Comparison of ENCODE assay signal across 8 cellular contexts in genomic region chr5:42811591-42812392, GRCh38. TPM values are rescaled to one million over a fixed set of nuclear protein-coding genes. Genes with fewer than 3 reads are reported as not detected.
A peak's percentile ranks its signal among the peaks of the same experiment; 100 is the strongest.
DNase-seq lines count a peak whose midpoint lies in the region; ATAC-seq and TF ChIP-seq lines count a peak whose summit lies in the region.

Gene SELENOP, minus strand, starts transcription at chr5:42811892. Its CDS starts 3,539 bp downstream, at chr5:42808353.

- peak within 1 kb of the TSS; percentile 79 for H3K4me3 Mint-ChIP-seq in dendritic cell treated with granulocyte-macrophage colony-stimulating factor and Interleukin-4, amounts not matched to agents 40 ng/mL and 50 ng/mL, for 4 days
- no peak within 1 kb of the TSS for H3K4me3 Mint-ChIP-seq in activated CD4-positive, alpha-beta T cell treated with anti-CD3 and anti-CD28 coated beads, Interleukin-2, amount 10 ng/mL, durations not matched to agents 7 days and 5 days

- 17 to 20% methylated on average over 6 of the region's 6 CpGs for WGBS in testis, 2 donors

- no peaks in the 10 kb centered on the region for H3K9me3 Mint-ChIP-seq in dendritic cell treated with granulocyte-macrophage colony-stimulating factor and Interleukin-4, amounts not matched to agents 40 ng/mL and 50 ng/mL, for 4 days
- no peaks in the 10 kb centered on the region for H3K9me3 Mint-ChIP-seq in activated CD4-positive, alpha-beta T cell treated with anti-CD3 and anti-CD28 coated beads, Interleukin-2, amount 10 ng/mL, durations not matched to agents 7 days and 5 days

- peaks cover 19% of the 10 kb centered on the region for H3K36me3 Mint-ChIP-seq in dendritic cell treated with granulocyte-macrophage colony-stimulating factor and Interleukin-4, amounts not matched to agents 40 ng/mL and 50 ng/mL, for 4 days (ENCODE audit: low read depth)
- H3K36me3 Mint-ChIP-seq in activated CD4-positive, alpha-beta T cell treated with anti-CD3 and anti-CD28 coated beads, Interleukin-2, amount 10 ng/mL, durations not matched to agents 7 days and 5 days (ENCODE audit: low read depth) = no peaks in the 10 kb centered on the region

- H3K27ac ChIP-seq in testis = peak within 1 kb of the TSS; percentile 67 to 84

- TF ChIP-seq CTCF in BJ (IDR thresholded peaks at IDR 0.05; ENCODE audit: insufficient read depth, low read depth, low read length) = no peak
- TF ChIP-seq CTCF in testis (IDR thresholded peaks at IDR 0.05) = no peak

- peak; percentile 79 for ATAC-seq in left lobe of liver

- no peaks in the 10 kb centered on the region for H3K9me3 ChIP-seq in testis

- peaks cover 4% of the 10 kb centered on the region for H3K4me1 ChIP-seq in testis

- no peaks in the 10 kb centered on the region for H3K27me3 Mint-ChIP-seq in dendritic cell treated with granulocyte-macrophage colony-stimulating factor and Interleukin-4, amounts not matched to agents 40 ng/mL and 50 ng/mL, for 4 days
- no peaks in the 10 kb centered on the region for H3K27me3 Mint-ChIP-seq in activated CD4-positive, alpha-beta T cell treated with anti-CD3 and anti-CD28 coated beads, Interleukin-2, amount 10 ng/mL, durations not matched to agents 7 days and 5 days

- H3K4me3 ChIP-seq in BJ (ENCODE audit: low read depth, low read length) = peak within 1 kb of the TSS; percentile 1; the same call in 1 of the 2 replicates
- H3K4me3 ChIP-seq in testis = peak within 1 kb of the TSS; percentile 49 to 62

- POLR2A ChIA-PET in BJ (lab: Charles Lee) = no interaction called here
- POLR2A ChIA-PET in activated CD4-positive, alpha-beta T cell treated with anti-CD3 and anti-CD28 coated beads, Interleukin-2, amount 10 ng/mL, durations not matched to agents 7 days and 5 days (lab: Charles Lee) = no interaction called here

- intact Hi-C loops in dendritic cell treated with granulocyte-macrophage colony-stimulating factor and Interleukin-4, amounts not matched to agents 40 ng/mL and 50 ng/mL, for 4 days (cut with micrococcal nuclease) = loop anchor here (2.0 kb wide), 1 partner anchor 71 kb away; no protein-coding TSS in a partner anchor
- intact Hi-C loops in testis (cut with DNase I; ENCODE audit: low total_unique reads) = no loop called here

- peak; percentile 36 for TF ChIP-seq POLR2A in testis (IDR thresholded peaks at IDR 0.05)

- peak within 1 kb of the TSS; percentile 78 for H3K27ac Mint-ChIP-seq in dendritic cell treated with granulocyte-macrophage colony-stimulating factor and Interleukin-4, amounts not matched to agents 40 ng/mL and 50 ng/mL, for 4 days
- H3K27ac Mint-ChIP-seq in activated CD4-positive, alpha-beta T cell treated with anti-CD3 and anti-CD28 coated beads, Interleukin-2, amount 10 ng/mL, durations not matched to agents 7 days and 5 days = no peak within 1 kb of the TSS

- peak; percentile 2 for DNase-seq in BJ (ENCODE audit: low read depth)
- peak; percentile 83 for DNase-seq in NCI-H2029 (lab: John Stamatoyannopoulos, UW)
- DNase-seq in left lobe of liver (ENCODE audit: low spot score) = peak; percentile 80
- peak; percentile 67 for DNase-seq in testis
- no peak for DNase-seq in activated T-cell treated with anti-CD3 and anti-CD28 coated beads, Interleukin-2, amount 50 U/mL, for 1 hour
- no peak for DNase-seq in activated CD4-positive, alpha-beta T cell treated with anti-CD3 and anti-CD28 coated beads, Interleukin-2, amount 10 ng/mL, durations not matched to agents 7 days and 5 days
- no peak for DNase-seq in activated effector memory CD4-positive, alpha-beta T cell treated with Interleukin-2 at 50 U/mL for 16 hours

- peaks cover 10% of the 10 kb centered on the region for H3K4me1 Mint-ChIP-seq in dendritic cell treated with granulocyte-macrophage colony-stimulating factor and Interleukin-4, amounts not matched to agents 40 ng/mL and 50 ng/mL, for 4 days (ENCODE audit: low read depth)
- peaks cover 3% of the 10 kb centered on the region for H3K4me1 Mint-ChIP-seq in activated CD4-positive, alpha-beta T cell treated with anti-CD3 and anti-CD28 coated beads, Interleukin-2, amount 10 ng/mL, durations not matched to agents 7 days and 5 days

- no peaks in the 10 kb centered on the region for H3K27me3 ChIP-seq in BJ (ENCODE audit: control insufficient read depth, insufficient read depth, low read length)
- H3K27me3 ChIP-seq in testis = no peaks in the 10 kb centered on the region

- CTCF ChIA-PET in BJ (lab: Yijun Ruan, JAX) = interaction anchor here (1.7 kb wide), 1 partner anchor 14 kb away, joined by 4 read pairs; no protein-coding TSS in a partner anchor
- CTCF ChIA-PET in activated CD4-positive, alpha-beta T cell treated with anti-CD3 and anti-CD28 coated beads, Interleukin-2, amount 10 ng/mL, durations not matched to agents 7 days and 5 days (lab: Charles Lee) = interaction anchor here (0.6 to 0.7 kb wide), 2 partner anchors 234 to 463 kb away, joined by 3 to 4 read pairs; no protein-coding TSS in a partner anchor

- H3K36me3 ChIP-seq in BJ (ENCODE audit: control insufficient read depth, insufficient read depth, low read length) = no peaks in the 10 kb centered on the region
- H3K36me3 ChIP-seq in testis (ENCODE audit: low read depth, missing control alignments) = no peaks in the 10 kb centered on the region

RNA-seq across cellular contexts. Expression of gene SELENOP, which starts in this region (rescaled TPM):
- polyA plus RNA-seq in BJ (2011; rRNA removed) (4.4 and 4.6 TPM in 2 replicates), testis (ENCODE audit: insufficient read depth, low read depth, low replicate concordance) (156 TPM)
- 0.26 and 0.71 TPM in 2 replicates for polyA minus RNA-seq in BJ (2011; rRNA and poly(A)+ RNA removed)
- total RNA-seq in left lobe of liver (2,099 TPM), testis (100 to 1,000 TPM in 1 of 2 donors, 10 to 100 TPM in 1; 52.1 to 125 TPM)
- total RNA-seq in activated CD4-positive, alpha-beta T cell treated with anti-CD3 and anti-CD28 coated beads, Interleukin-2, amount 10 ng/mL, durations not matched to agents 7 days and 5 days = not detected

Comparison
In these comparisons a context has a peak if more than half of its experiments do, and no peak if none do; other contexts are left out.
1. RNA of gene SELENOP (total RNA-seq): 2,099 TPM in left lobe of liver (single experiment) and 52.1 to 125 TPM in testis; not detected in activated CD4-positive, alpha-beta T cell treated with anti-CD3 and anti-CD28 coated beads, Interleukin-2, amount 10 ng/mL, durations not matched to agents 7 days and 5 days; every median in the first group is over 10 times any median in the second.
2. RNA of gene SELENOP (total RNA-seq): 2,099 TPM in left lobe of liver (single experiment); 52.1 to 125 TPM in testis; every median in the first group is over 10 times any median in the second.
3. RNA of gene SELENOP (polyA plus RNA-seq): 156 TPM in testis (single experiment); 4.4 to 4.6 TPM in BJ; every median in the first group is over 10 times any median in the second.
4. DNase-seq: peak in BJ (single experiment), NCI-H2029 (single experiment), left lobe of liver (single experiment) and testis (single experiment); none in activated T-cell treated with anti-CD3 and anti-CD28 coated beads, Interleukin-2, amount 50 U/mL, for 1 hour (single experiment), activated CD4-positive, alpha-beta T cell treated with anti-CD3 and anti-CD28 coated beads, Interleukin-2, amount 10 ng/mL, durations not matched to agents 7 days and 5 days (single experiment) and activated effector memory CD4-positive, alpha-beta T cell treated with Interleukin-2 at 50 U/mL for 16 hours (single experiment).